In genomic region chr12:24931666-24932405, GRCh38 we compare ENCODE assay signal across 1 cellular context.
TF ChIP-seq lines count a peak whose summit lies in the region.

No MANE protein-coding gene starts in this region.

TF ChIP-seq in WTC11, 78 proteins besides CTCF, POLR2A, EP300 and RAD21 (continued from another document):
- no peak for TF ChIP-seq USF2 (CRISPR knock-in tag; IDR thresholded peaks at IDR 0.05)
TF ChIP-seq in WTC11: peak in this region for 0.
